ENCODE assay signal across 25 cellular contexts in the genomic region with DNA sequence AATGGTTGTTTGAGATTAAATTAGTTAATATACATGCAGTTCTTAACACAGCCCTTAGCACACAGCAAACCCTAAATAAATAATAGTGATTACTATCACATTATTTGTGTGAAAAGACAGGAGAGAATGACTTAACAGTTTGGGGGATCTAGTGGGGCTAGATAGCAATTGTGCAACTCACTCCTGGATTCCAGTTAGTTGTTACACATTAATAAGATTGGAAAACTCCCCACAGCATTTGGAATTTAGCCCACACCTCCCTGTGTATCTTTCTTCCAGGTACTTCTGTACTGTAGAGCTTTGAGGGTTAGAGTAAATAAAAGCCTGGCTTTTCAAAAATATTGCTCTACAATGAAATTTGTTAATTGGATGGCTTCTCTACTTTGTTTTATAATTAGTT.
"Had no signal": no experiment of that assay in that cellular context is flagged by ENCODE, and none has a peak within 500 bp of the region (broad histone marks: within the 10 kb centered on the region; RNA-seq: fewer than 3 reads in every experiment).

No MANE protein-coding gene starts in this region.

- H3K4me3 ChIP-seq: colonic mucosa, esophagus squamous epithelium, heart right ventricle, left ventricle myocardium inferior, lower lobe of right lung, ovary, smooth muscle cell, stomach, thyroid gland had no signal

- H3K9me3 ChIP-seq: colonic mucosa, esophagus squamous epithelium, heart right ventricle, left ventricle myocardium inferior, lower lobe of right lung, ovary, stomach, thyroid gland had no signal

- ATAC-seq: heart right ventricle; natural killer cell; sciatic nerve; stimulated activated effector memory CD8-positive, alpha-beta T cell treated with anti-CD3 and anti-CD28 coated beads, Interleukin-12 subunit alpha, Interleukin-12 subunit beta, amount 100 ng/mL, for 72 hours had no signal

- H3K27ac ChIP-seq: colonic mucosa, esophagus squamous epithelium, heart right ventricle, left ventricle myocardium inferior, lower lobe of right lung, ovary, stomach, thyroid gland had no signal

- H3K4me1 ChIP-seq: colonic mucosa, esophagus squamous epithelium, heart right ventricle, left ventricle myocardium inferior, stomach, thyroid gland had no signal

- H3K27me3 ChIP-seq: colonic mucosa, esophagus squamous epithelium, heart right ventricle, ovary, stomach, thyroid gland had no signal

- H3K36me3 ChIP-seq: colonic mucosa, esophagus squamous epithelium, heart right ventricle, left ventricle myocardium inferior, lower lobe of right lung, ovary, stomach, thyroid gland had no signal

- DNase-seq: colonic mucosa; dermis blood vessel endothelial cell; effector memory CD4-positive, alpha-beta T cell; erythroblast; esophagus squamous epithelium; foreskin melanocyte; glutamatergic neuron; heart right ventricle; hypothalamus; immature natural killer cell; islet precursor cell; left ventricle myocardium inferior; lower lobe of right lung; natural killer cell; occipital lobe; ovary; stimulated activated CD4-positive, alpha-beta T cell treated with anti-CD3 and anti-CD28 coated beads, Interleukin-2, amount 100 ng/mL, for 24 hours; stimulated activated CD4-positive, alpha-beta T cell treated with anti-CD3 and anti-CD28 coated beads, Interleukin-4, amount 100 ng/mL, for 24 hours; stimulated activated naive CD4-positive, alpha-beta T cell treated with Interleukin-2 at 50 U/mL for 16 hours; stomach; thyroid gland; trophoblast cell had no signal
